Comparison of ENCODE assay signal across 1 cellular context in the genomic region with DNA sequence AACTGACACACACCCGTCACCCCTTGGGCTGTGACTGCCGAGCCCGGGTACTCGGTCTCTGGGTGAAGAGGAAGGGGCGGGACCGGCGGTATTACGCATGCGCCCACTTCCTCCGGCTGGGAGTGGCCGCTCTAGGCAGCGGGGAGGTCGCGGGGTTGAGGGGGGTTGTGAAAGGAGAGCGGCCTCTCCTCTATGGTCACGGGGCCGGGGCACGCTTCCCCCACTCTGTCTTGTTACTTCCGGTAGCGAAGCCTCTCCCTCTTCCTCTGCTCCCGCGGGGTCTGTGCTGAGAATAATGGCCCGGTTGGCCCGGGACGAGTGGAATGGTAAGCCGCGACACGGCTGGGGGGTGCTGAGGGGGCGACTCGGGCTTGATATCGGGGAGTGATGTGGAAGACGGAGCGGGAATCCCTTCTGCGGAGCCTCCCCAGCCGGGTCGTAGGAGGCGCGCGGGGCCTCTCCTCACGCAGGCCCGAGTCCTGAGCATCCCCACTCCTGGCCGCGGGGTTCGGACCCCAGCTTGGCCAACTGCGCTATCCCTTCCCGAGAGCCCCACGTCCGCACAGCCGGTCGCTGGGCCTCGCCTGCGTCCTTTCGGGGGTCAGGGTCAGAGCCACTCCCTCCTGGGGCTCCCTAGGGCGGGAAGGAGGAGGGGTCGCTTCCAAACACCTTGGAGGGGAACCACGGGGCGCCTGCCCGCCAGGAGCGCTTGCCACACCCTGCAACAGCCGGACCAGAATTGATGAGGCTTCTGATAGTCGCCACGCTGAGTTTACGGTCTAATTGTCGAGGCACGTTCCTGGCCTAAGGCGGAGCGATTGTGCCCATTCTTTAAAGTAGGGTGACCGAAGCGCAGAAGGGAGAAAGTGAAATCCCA.
TF ChIP-seq lines count a peak whose summit lies in the region.

A gene with protein sequence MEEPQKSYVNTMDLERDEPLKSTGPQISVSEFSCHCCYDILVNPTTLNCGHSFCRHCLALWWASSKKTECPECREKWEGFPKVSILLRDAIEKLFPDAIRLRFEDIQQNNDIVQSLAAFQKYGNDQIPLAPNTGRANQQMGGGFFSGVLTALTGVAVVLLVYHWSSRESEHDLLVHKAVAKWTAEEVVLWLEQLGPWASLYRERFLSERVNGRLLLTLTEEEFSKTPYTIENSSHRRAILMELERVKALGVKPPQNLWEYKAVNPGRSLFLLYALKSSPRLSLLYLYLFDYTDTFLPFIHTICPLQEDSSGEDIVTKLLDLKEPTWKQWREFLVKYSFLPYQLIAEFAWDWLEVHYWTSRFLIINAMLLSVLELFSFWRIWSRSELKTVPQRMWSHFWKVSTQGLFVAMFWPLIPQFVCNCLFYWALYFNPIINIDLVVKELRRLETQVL (plus strand): TSS at position 259 of the 877 bp plus-strand sequence. CDS start 11,396 bp downstream, outside the sequence.

TF ChIP-seq in HepG2, 621 proteins besides CTCF, POLR2A, EP300 and RAD21 (continued from another document and continues in another):
- TF ChIP-seq ZNF609 (CRISPR knock-in tag; IDR thresholded peaks at IDR 0.05; ENCODE audit: borderline replicate concordance) (no peak; the same call in 1 of the 2 replicates), IKZF5 (CRISPR knock-in tag; IDR thresholded peaks at IDR 0.05) (peak; percentile 97), RXRB (CRISPR knock-in tag; IDR thresholded peaks at IDR 0.05; ENCODE audit: borderline replicate concordance) (peak; percentile 89), KDM3A (CRISPR knock-in tag; IDR thresholded peaks at IDR 0.05; ENCODE audit: low read depth) (peak; percentile 77), DNMT1 (CRISPR knock-in tag; IDR thresholded peaks at IDR 0.05) (peak; percentile 73; the same call in 1 of the 2 replicates), XBP1 (CRISPR knock-in tag; IDR thresholded peaks at IDR 0.05) (no peak), PCBP1 (IDR thresholded peaks at IDR 0.05; ENCODE audit: borderline replicate concordance, low read depth, low read length) (peak; percentile 57; the same call in 1 of the 2 replicates), SMAD9 (CRISPR knock-in tag; IDR thresholded peaks at IDR 0.05) (peak; percentile 72; the same call in 1 of the 2 replicates), MEIS2 (CRISPR knock-in tag; IDR thresholded peaks at IDR 0.05) (peak; percentile 67; the same call in 1 of the 2 replicates), HIVEP1 (CRISPR knock-in tag; IDR thresholded peaks at IDR 0.05) (peak; percentile 17; the same call in 1 of the 2 replicates), TBX3 (IDR thresholded peaks at IDR 0.05; ENCODE audit: borderline replicate concordance) (no peak), ZNF768 (CRISPR knock-in tag; IDR thresholded peaks at IDR 0.05) (peak; percentile 70), DPF2 (CRISPR knock-in tag; IDR thresholded peaks at IDR 0.05; ENCODE audit: borderline replicate concordance, low read depth) (no peak), SP4 (CRISPR knock-in tag; IDR thresholded peaks at IDR 0.05) (peak; percentile 84), ZNF451 (CRISPR knock-in tag; IDR thresholded peaks at IDR 0.05) (peak; percentile 61; the same call in 1 of the 2 replicates), CREM (IDR thresholded peaks at IDR 0.05) (peak; percentile 89), CREM (CRISPR knock-in tag; IDR thresholded peaks at IDR 0.05) (no peak), SP5 (CRISPR knock-in tag; IDR thresholded peaks at IDR 0.05; ENCODE audit: borderline replicate concordance, low read depth) (peak; percentile 93), ZFX (CRISPR knock-in tag; IDR thresholded peaks at IDR 0.05; ENCODE audit: low read depth) (peak; percentile 97), SIX1 (CRISPR knock-in tag; IDR thresholded peaks at IDR 0.05; ENCODE audit: borderline replicate concordance) (peak; percentile 52; the same call in 1 of the 2 replicates), ZMYM4 (CRISPR knock-in tag; IDR thresholded peaks at IDR 0.05) (peak; percentile 78), SIN3A (IDR thresholded peaks at IDR 0.05; ENCODE audit: borderline replicate concordance, low read depth, low read length) (peak; percentile 96), ZNF564 (CRISPR knock-in tag; IDR thresholded peaks at IDR 0.05) (no peak; the same call in 1 of the 2 replicates), TFDP1 (CRISPR knock-in tag; IDR thresholded peaks at IDR 0.05; ENCODE audit: borderline replicate concordance) (peak; percentile 66; the same call in 1 of the 2 replicates), ZNF354B (CRISPR knock-in tag; IDR thresholded peaks at IDR 0.05) (peak; percentile 66; the same call in 1 of the 2 replicates), ZNF18 (CRISPR knock-in tag; IDR thresholded peaks at IDR 0.05; ENCODE audit: insufficient replicate concordance) (peak; percentile 88), MXD1 (CRISPR knock-in tag; IDR thresholded peaks at IDR 0.05) (peak; percentile 79), HDAC6 (IDR thresholded peaks at IDR 0.05; ENCODE audit: low read depth, low read length) (no peak; the same call in 1 of the 2 replicates), BRD4 (CRISPR knock-in tag; IDR thresholded peaks at IDR 0.05) (peak; percentile 96), BRCA1 (CRISPR knock-in tag; IDR thresholded peaks at IDR 0.05) (peak; percentile 98), AGO2 (optimal IDR thresholded peaks at IDR 0.05; ENCODE audit: low read depth, low read length) (peak; percentile 92), ZBTB49 (CRISPR knock-in tag; IDR thresholded peaks at IDR 0.05; ENCODE audit: borderline replicate concordance) (0 out of 2 replicates have a peak, but pooled peaks have one; percentile 9), TBX2 (CRISPR knock-in tag; IDR thresholded peaks at IDR 0.05; ENCODE audit: borderline replicate concordance) (peak; percentile 62; the same call in 1 of the 2 replicates), ETV5 (CRISPR knock-in tag; IDR thresholded peaks at IDR 0.05; ENCODE audit: borderline replicate concordance) (peak; percentile 89), KDM5A (IDR thresholded peaks at IDR 0.05; ENCODE audit: borderline replicate concordance, low read length) (peak; percentile 89)
- TF ChIP-seq, protein P1, sequence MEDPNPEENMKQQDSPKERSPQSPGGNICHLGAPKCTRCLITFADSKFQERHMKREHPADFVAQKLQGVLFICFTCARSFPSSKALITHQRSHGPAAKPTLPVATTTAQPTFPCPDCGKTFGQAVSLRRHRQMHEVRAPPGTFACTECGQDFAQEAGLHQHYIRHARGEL (CRISPR knock-in tag; IDR thresholded peaks at IDR 0.05): no peak
- TF ChIP-seq, protein P2, sequence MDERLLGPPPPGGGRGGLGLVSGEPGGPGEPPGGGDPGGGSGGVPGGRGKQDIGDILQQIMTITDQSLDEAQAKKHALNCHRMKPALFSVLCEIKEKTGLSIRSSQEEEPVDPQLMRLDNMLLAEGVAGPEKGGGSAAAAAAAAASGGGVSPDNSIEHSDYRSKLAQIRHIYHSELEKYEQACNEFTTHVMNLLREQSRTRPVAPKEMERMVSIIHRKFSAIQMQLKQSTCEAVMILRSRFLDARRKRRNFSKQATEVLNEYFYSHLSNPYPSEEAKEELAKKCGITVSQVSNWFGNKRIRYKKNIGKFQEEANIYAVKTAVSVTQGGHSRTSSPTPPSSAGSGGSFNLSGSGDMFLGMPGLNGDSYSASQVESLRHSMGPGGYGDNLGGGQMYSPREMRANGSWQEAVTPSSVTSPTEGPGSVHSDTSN (CRISPR knock-in tag; IDR thresholded peaks at IDR 0.05): peak; percentile 49; the same call in 1 of the 2 replicates
- TF ChIP-seq, protein P3, sequence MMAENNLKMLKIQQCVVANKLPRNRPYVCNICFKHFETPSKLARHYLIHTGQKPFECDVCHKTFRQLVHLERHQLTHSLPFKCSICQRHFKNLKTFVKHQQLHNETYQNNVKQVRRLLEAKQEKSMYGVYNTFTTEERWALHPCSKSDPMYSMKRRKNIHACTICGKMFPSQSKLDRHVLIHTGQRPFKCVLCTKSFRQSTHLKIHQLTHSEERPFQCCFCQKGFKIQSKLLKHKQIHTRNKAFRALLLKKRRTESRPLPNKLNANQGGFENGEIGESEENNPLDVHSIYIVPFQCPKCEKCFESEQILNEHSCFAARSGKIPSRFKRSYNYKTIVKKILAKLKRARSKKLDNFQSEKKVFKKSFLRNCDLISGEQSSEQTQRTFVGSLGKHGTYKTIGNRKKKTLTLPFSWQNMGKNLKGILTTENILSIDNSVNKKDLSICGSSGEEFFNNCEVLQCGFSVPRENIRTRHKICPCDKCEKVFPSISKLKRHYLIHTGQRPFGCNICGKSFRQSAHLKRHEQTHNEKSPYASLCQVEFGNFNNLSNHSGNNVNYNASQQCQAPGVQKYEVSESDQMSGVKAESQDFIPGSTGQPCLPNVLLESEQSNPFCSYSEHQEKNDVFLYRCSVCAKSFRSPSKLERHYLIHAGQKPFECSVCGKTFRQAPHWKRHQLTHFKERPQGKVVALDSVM (CRISPR knock-in tag; IDR thresholded peaks at IDR 0.05): 0 out of 2 replicates have a peak, but pooled peaks have one; percentile 58
